ENCODE assay signal across 21 cellular contexts in genomic region chr6:89050697-89051096, GRCh38. TPM values are rescaled to one million over a fixed set of nuclear protein-coding genes. Genes with fewer than 3 reads are reported as not detected.
DNase-seq lines count a peak whose midpoint lies in the region; ATAC-seq and TF ChIP-seq lines count a peak whose summit lies in the region.
"Had no signal": no experiment of that assay in that cellular context is flagged by ENCODE, and none has a peak within 500 bp of the region (broad histone marks: within the 10 kb centered on the region; RNA-seq: fewer than 3 reads in every experiment).

No MANE protein-coding gene starts in this region.

- H3K9me3 ChIP-seq in right atrium auricular region: no peaks in the 10 kb centered on the region
- H3K9me3 ChIP-seq in right lobe of liver: no peaks in the 10 kb centered on the region
- H3K9me3 ChIP-seq in subcutaneous abdominal adipose tissue (ENCODE audit: control insufficient read depth in 5 of 5, low read length in 5 of 5): no peaks in the 10 kb centered on the region
- H3K9me3 ChIP-seq: BLaER1 treated with 17β-estradiol and CSF1 and Interleukin-3, amounts not matched to agents 10 nM and 100 nM; Caco-2; heart left ventricle; spleen had no signal

- intact Hi-C loops in cardiac septum (cut with DNase I): no loop called here
- intact Hi-C loops in right lobe of liver (cut with DNase I): no loop called here

- peaks cover 0 to 12% of the 10 kb centered on the region in 2 donors for H3K4me1 ChIP-seq in right atrium auricular region
- H3K4me1 ChIP-seq in right lobe of liver: peaks cover 0 to 14% (median 6%) of the 10 kb centered on the region in 4 donors
- peaks cover 12 to 26% (median 16%) of the 10 kb centered on the region in 5 donors for H3K4me1 ChIP-seq in subcutaneous abdominal adipose tissue (ENCODE audit: control insufficient read depth in 5 of 5, insufficient read depth in 5 of 5, low read length in 5 of 5)

- no peaks in the 10 kb centered on the region for H3K27me3 Mint-ChIP-seq in activated naive CD8-positive, alpha-beta T cell treated with anti-CD3 and anti-CD28 coated beads, Interleukin-2, amount 10 ng/mL, durations not matched to agents 7 days and 5 days

- H3K36me3 ChIP-seq in right atrium auricular region (no peaks in the 10 kb centered on the region), right lobe of liver (no peaks in the 10 kb centered on the region), subcutaneous abdominal adipose tissue (ENCODE audit: control insufficient read depth in 5 of 5, insufficient read depth in 5 of 5, low read length in 5 of 5) (no peaks in the 10 kb centered on the region)
- H3K36me3 ChIP-seq: BLaER1 treated with 17β-estradiol and CSF1 and Interleukin-3, amounts not matched to agents 10 nM and 100 nM; cardiac muscle cell; heart left ventricle; spleen had no signal

- H3K27me3 ChIP-seq in right atrium auricular region (no peaks in the 10 kb centered on the region), right lobe of liver (no peaks in the 10 kb centered on the region), subcutaneous abdominal adipose tissue (ENCODE audit: control insufficient read depth in 5 of 5, insufficient read depth in 4 of 5, low read length in 5 of 5) (no peaks in the 10 kb centered on the region)
- H3K27me3 ChIP-seq: BLaER1 treated with 17β-estradiol and CSF1 and Interleukin-3, amounts not matched to agents 10 nM and 100 nM; cardiac muscle cell; heart left ventricle; spleen had no signal

- TF ChIP-seq POLR2A in right lobe of liver (IDR thresholded peaks at IDR 0.05): no peak

- H3K36me3 Mint-ChIP-seq in activated naive CD8-positive, alpha-beta T cell treated with anti-CD3 and anti-CD28 coated beads, Interleukin-2, amount 10 ng/mL, durations not matched to agents 7 days and 5 days: no peaks in the 10 kb centered on the region

- peak; percentile 51 for DNase-seq in right atrium auricular region (ENCODE audit: low spot score)
- no peak for DNase-seq in cardiac septum (ENCODE audit: low spot score)
- no peak for DNase-seq in activated naive CD8-positive, alpha-beta T cell treated with anti-CD3 and anti-CD28 coated beads, Interleukin-2, amount 10 ng/mL, durations not matched to agents 7 days and 5 days
- no peak for DNase-seq in right lobe of liver
- DNase-seq in activated CD8-positive, alpha-beta memory T cell treated with anti-CD3 and anti-CD28 coated beads, Interleukin-2, amount 50 U/mL, for 4 hours: no peak
- DNase-seq: activated effector memory CD4-positive, alpha-beta T cell treated with anti-CD3 and anti-CD28 coated beads, Interleukin-2, amount 50 U/mL, for 16 hours; amygdala; DMS79; NCI-H1048; NCI-H2029 treated with DMSO at 0.1 percent for 48 hours; spleen; stimulated activated CD4-positive, alpha-beta T cell treated with anti-CD3 and anti-CD28 coated beads, Interleukin-4, amount 100 ng/mL, for 1 hour; stimulated activated naive CD4-positive, alpha-beta T cell; T-helper 9 cell had no signal

- ATAC-seq in activated naive CD8-positive, alpha-beta T cell treated with anti-CD3 and anti-CD28 coated beads, Interleukin-2, amount 10 ng/mL, durations not matched to agents 7 days and 5 days (ENCODE audit: low read depth): peak; percentile 54
- ATAC-seq in right lobe of liver (peak; percentile 41 to 74 (median 52)), GM18907 (IDR thresholded peaks at IDR 0.05; ENCODE audit: unreplicated experiment) (no peak), HG03378 (IDR thresholded peaks at IDR 0.05; ENCODE audit: unreplicated experiment) (no peak)

- H3K27ac Mint-ChIP-seq in activated naive CD8-positive, alpha-beta T cell treated with anti-CD3 and anti-CD28 coated beads, Interleukin-2, amount 10 ng/mL, durations not matched to agents 7 days and 5 days: no peak overlapping the region

- H3K9ac ChIP-seq in subcutaneous abdominal adipose tissue (ENCODE audit: low read length in 5 of 5): no peak overlapping the region
- H3K9ac ChIP-seq: BLaER1 treated with 17β-estradiol and CSF1 and Interleukin-3, amounts not matched to agents 10 nM and 100 nM had no signal

- H3K9me3 Mint-ChIP-seq in activated naive CD8-positive, alpha-beta T cell treated with anti-CD3 and anti-CD28 coated beads, Interleukin-2, amount 10 ng/mL, durations not matched to agents 7 days and 5 days: peaks cover 2% of the 10 kb centered on the region

- 20% methylated on average over 2 of the region's 3 CpGs for WGBS in right lobe of liver (ENCODE audit: insufficient coverage, low coverage, low lambda C conversion rate, missing lambda C conversion rate)

- H3K4me3 ChIP-seq in right atrium auricular region: no peak overlapping the region
- H3K4me3 ChIP-seq in right lobe of liver: no peak overlapping the region
- H3K4me3 ChIP-seq in subcutaneous abdominal adipose tissue (ENCODE audit: low read depth in 1 of 5, low read length in 5 of 5): no peak overlapping the region
- H3K4me3 ChIP-seq: BLaER1 treated with 17β-estradiol and CSF1 and Interleukin-3, amounts not matched to agents 10 nM and 100 nM; cardiac muscle cell; heart left ventricle; spleen had no signal

- no peak overlapping the region for H3K4me3 Mint-ChIP-seq in activated naive CD8-positive, alpha-beta T cell treated with anti-CD3 and anti-CD28 coated beads, Interleukin-2, amount 10 ng/mL, durations not matched to agents 7 days and 5 days

- no peak for TF ChIP-seq CTCF in right atrium auricular region (IDR thresholded peaks at IDR 0.05)
- TF ChIP-seq CTCF in right lobe of liver (IDR thresholded peaks at IDR 0.05): no peak

- H3K27ac ChIP-seq in right atrium auricular region: no peak overlapping the region
- peak overlapping the region; percentile 49 to 77 (median 71) for H3K27ac ChIP-seq in right lobe of liver
- H3K27ac ChIP-seq in subcutaneous abdominal adipose tissue (ENCODE audit: low read depth, low read length): peak overlapping the region; percentile 39
- H3K27ac ChIP-seq: BLaER1 treated with 17β-estradiol and CSF1 and Interleukin-3, amounts not matched to agents 10 nM and 100 nM; cardiac muscle cell had no signal

- POLR2A ChIA-PET in activated naive CD8-positive, alpha-beta T cell treated with anti-CD3 and anti-CD28 coated beads, Interleukin-2, amount 10 ng/mL, durations not matched to agents 7 days and 5 days (lab: Charles Lee): interaction anchor here (4.6 kb wide), 1 partner anchor 29 kb away, joined by 30 read pairs; the partner anchor contains the start of gene PNRC1

- H3K4me1 Mint-ChIP-seq in activated naive CD8-positive, alpha-beta T cell treated with anti-CD3 and anti-CD28 coated beads, Interleukin-2, amount 10 ng/mL, durations not matched to agents 7 days and 5 days: peaks cover 15% of the 10 kb centered on the region

RNA-seq across cellular contexts. Expression of gene PNRC1, which starts 29.9 kb away (rescaled TPM):
- total RNA-seq in right atrium auricular region: 100 to 1,000 TPM; 180 to 201 TPM
- total RNA-seq in cardiac septum: 211 TPM
- total RNA-seq in activated naive CD8-positive, alpha-beta T cell treated with anti-CD3 and anti-CD28 coated beads, Interleukin-2, amount 10 ng/mL, durations not matched to agents 7 days and 5 days: 100 to 1,000 TPM; 233 to 264 TPM
- total RNA-seq in right lobe of liver: 100 to 1,000 TPM in 3 of 6 experiments, 10 to 100 TPM in 3; 55.4 to 182 (median 105) TPM

Comparison
In these comparisons a context has a peak if more than half of its experiments do, and no peak if none do; other contexts are left out.
1. H3K27ac ChIP-seq: peak in right lobe of liver (3 of 3) and subcutaneous abdominal adipose tissue (single experiment); none in right atrium auricular region (0 of 2).
2. ATAC-seq: peak in activated naive CD8-positive, alpha-beta T cell treated with anti-CD3 and anti-CD28 coated beads, Interleukin-2, amount 10 ng/mL, durations not matched to agents 7 days and 5 days (single experiment) and right lobe of liver (4 of 4); none in GM18907 (single experiment) and HG03378 (single experiment).